8 cellular contexts compared by ENCODE assay signal in the genomic region with DNA sequence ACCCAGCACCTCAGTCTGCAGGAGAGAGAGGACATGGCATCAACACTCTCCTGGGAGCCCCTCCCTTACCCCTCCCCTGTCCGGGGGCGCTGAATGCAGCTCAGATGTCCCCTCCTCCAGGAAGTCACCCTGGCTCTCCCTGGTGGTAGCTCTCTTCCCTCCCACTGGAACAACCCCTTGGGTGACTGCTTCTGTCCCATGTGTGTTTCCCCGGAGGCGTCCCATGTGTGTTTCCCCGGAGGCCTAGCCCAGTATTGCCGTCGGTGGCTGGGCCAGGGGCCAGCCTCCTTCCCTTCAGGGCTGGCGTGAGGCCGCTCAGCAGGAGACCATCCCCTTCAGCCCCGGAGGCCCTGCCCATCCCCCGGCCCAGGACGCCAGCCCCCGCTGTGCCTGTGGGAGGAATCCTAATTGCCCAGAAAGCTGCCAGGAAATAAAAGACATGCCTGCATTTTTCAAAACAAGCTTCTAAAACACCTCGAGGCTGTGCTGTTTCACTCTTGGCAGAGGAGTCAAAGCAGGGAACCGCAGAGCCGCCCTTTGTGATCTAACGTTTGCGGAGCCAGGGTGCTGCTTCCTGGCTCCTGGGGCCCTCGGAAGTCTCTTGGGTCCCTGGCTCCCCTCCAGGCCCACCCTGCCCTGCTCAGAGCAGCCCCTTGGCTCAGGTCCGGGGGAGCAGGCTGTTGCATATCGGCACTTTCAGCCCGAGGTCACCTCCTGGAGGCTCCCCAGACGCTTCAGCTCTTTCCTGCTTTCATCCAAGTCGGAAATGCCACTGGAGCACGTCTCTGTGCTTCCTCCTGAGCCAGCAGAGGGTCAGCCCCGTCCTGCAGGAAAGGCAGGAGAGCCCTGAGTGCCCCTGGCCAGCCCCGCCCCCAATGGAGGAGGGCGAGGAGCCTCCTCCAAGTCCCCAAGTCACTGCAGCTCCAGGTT. TPM values are rescaled to one million over a fixed set of nuclear protein-coding genes. Genes with fewer than 3 reads are reported as not detected.
DNase-seq lines count a peak whose midpoint lies in the region; ATAC-seq lines count a peak whose summit lies in the region.

No MANE protein-coding gene starts in this region.

- DNase-seq in COLO829 (ENCODE audit: low spot score): peak; percentile 59
- DNase-seq in NCI-H446 treated with DMSO at 0.1 percent for 48 hours (lab: John Stamatoyannopoulos, UW): peak; percentile 30
- DNase-seq in amniotic stem cell (lab: John Stamatoyannopoulos, UW): peak; percentile 77
- peak; percentile 44 for DNase-seq in left cardiac atrium
- DNase-seq in posterior vena cava (ENCODE audit: low spot score): peak; percentile 82
- no peak for DNase-seq in NCI-H82 (lab: John Stamatoyannopoulos, UW)
- no peak for DNase-seq in inferior parietal cortex (ENCODE audit: extremely low spot score)

- ATAC-seq in left cardiac atrium (peak; percentile 71 to 85), HG03571 (IDR thresholded peaks at IDR 0.05; ENCODE audit: unreplicated experiment) (no peak)

- intact Hi-C loops in left cardiac atrium (cut with DNase I): no loop called here
- intact Hi-C loops in posterior vena cava (cut with DNase I): loop anchor here in 1 of 2 donors (5.0 kb wide), 1 partner anchor 97 kb away; no protein-coding TSS in a partner anchor

RNA-seq across cellular contexts. Expression of a gene that starts 11.4 kb away (rescaled TPM):
- total RNA-seq in left cardiac atrium: 10 to 100 TPM; 12.2 to 31.9 TPM
- 10 to 100 TPM; 39.7 to 62.7 TPM for total RNA-seq in posterior vena cava

Comparison
In these comparisons a context has a peak if more than half of its experiments do, and no peak if none do; other contexts are left out.
1. DNase-seq: peak in COLO829 (single experiment), NCI-H446 treated with DMSO at 0.1 percent for 48 hours (single experiment), amniotic stem cell (single experiment), left cardiac atrium (single experiment) and posterior vena cava (single experiment); none in NCI-H82 (single experiment) and inferior parietal cortex (single experiment).